ENCODE assay signal across 25 cellular contexts in the genomic region with DNA sequence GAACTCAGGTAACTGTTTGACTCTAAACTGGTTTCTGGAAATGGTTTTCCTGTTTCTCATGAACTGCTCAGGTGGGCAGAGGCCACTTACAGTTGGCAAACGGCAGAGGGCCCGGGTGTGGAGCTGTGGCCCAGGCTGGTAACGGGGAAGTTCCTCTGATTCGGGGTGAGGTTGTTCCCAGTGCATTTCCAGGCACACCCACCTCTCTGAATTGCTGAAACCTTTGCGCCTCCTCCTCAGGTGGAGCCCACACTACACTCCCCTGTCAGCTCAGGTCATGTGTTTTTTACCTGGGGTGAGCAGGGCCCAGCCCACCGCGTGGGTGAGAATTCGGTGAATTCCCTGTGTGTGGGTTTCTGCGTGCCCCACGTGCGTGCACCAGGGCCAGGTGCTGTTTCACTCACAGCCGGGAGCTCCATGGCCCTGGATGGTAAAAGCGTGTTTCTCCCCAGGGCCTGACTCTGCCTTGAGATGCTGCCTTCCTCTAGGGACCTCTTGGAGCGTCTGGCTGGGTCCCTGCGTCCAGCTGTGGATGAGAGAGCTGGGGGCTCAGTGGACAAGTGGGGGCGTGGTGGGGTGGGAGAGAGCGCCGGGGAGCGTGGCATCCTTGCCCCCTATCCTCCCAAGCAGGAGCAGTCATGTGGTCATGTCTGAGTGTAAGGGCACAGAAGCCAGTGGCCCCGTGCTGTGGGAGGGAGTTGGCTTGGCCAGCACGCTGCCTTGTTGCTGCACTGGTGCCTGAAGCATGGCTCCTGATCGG. TPM values are rescaled to one million over a fixed set of nuclear protein-coding genes. Genes with fewer than 3 reads are reported as not detected.
DNase-seq lines count a peak whose midpoint lies in the region; ATAC-seq, FAIRE-seq and TF ChIP-seq lines count a peak whose summit lies in the region.
"Had no signal": no experiment of that assay in that cellular context is flagged by ENCODE, and none has a peak within 500 bp of the region (broad histone marks: within the 10 kb centered on the region; RNA-seq: fewer than 3 reads in every experiment).

No MANE protein-coding gene starts in this region.

- no peak overlapping the region for H3K4me3 ChIP-seq in small intestine (ENCODE audit: low read depth in 1 of 2, low read length in 2 of 2)
- H3K4me3 ChIP-seq in MG63, result no peak overlapping the region
- H3K4me3 ChIP-seq: HAP-1 had no signal

- H3K4me3 Mint-ChIP-seq in activated CD4-positive, alpha-beta memory T cell treated with anti-CD3 and anti-CD28 coated beads, Interleukin-2, amount 10 ng/mL, durations not matched to agents 7 days and 5 days, result no peak overlapping the region
- H3K4me3 Mint-ChIP-seq: activated CD4-positive, alpha-beta T cell treated with anti-CD3 and anti-CD28 coated beads for 36 hours; activated naive CD8-positive, alpha-beta T cell; CD8-positive, alpha-beta T cell; naive thymus-derived CD8-positive, alpha-beta T cell; T-helper 1 cell treated with Interleukin-12 subunit alpha and Interleukin-12 subunit beta and Interleukin-4 antibody, amounts not matched to agents 30 μg/mL and 1 μg/mL, for 36 hours had no signal

- ATAC-seq in left lobe of liver, result no peak
- ATAC-seq: activated CD4-positive, alpha-beta T cell treated with anti-CD3 and anti-CD28 coated beads for 36 hours; CD8-positive, alpha-beta T cell; naive thymus-derived CD8-positive, alpha-beta T cell had no signal

- no peak overlapping the region for H3K27ac Mint-ChIP-seq in activated CD4-positive, alpha-beta memory T cell treated with anti-CD3 and anti-CD28 coated beads, Interleukin-2, amount 10 ng/mL, durations not matched to agents 7 days and 5 days
- H3K27ac Mint-ChIP-seq: activated CD4-positive, alpha-beta T cell treated with anti-CD3 and anti-CD28 coated beads for 36 hours; activated naive CD8-positive, alpha-beta T cell; CD8-positive, alpha-beta T cell; naive thymus-derived CD8-positive, alpha-beta T cell; T-helper 1 cell treated with Interleukin-12 subunit alpha and Interleukin-12 subunit beta and Interleukin-4 antibody, amounts not matched to agents 30 μg/mL and 1 μg/mL, for 36 hours had no signal

- peak; percentile 13 for DNase-seq in GM10266 (ENCODE audit: extremely low spot score)
- DNase-seq in SW480 (ENCODE audit: low spot score), result peak; percentile 46
- DNase-seq in left lobe of liver (ENCODE audit: low spot score), result peak; percentile 21
- peak; percentile 67 for DNase-seq in small intestine
- no peak for DNase-seq in MG63
- no peak for DNase-seq in activated CD4-positive, alpha-beta memory T cell treated with anti-CD3 and anti-CD28 coated beads, Interleukin-2, amount 10 ng/mL, durations not matched to agents 7 days and 5 days
- DNase-seq in mucosa of gallbladder (ENCODE audit: low spot score), result no peak
- DNase-seq: activated CD4-positive, alpha-beta T cell treated with anti-CD3 and anti-CD28 coated beads for 36 hours; CD8-positive, alpha-beta T cell; central memory CD4-positive, alpha-beta T cell; DMS 273 treated with DMSO at 0.1 percent for 48 hours; mesendoderm; naive thymus-derived CD8-positive, alpha-beta T cell; NCI-H1048; NCI-H1694 treated with DMSO at 0.1 percent for 48 hours; NCI-H2171 treated with DMSO at 0.1 percent for 48 hours; NCI-H526 treated with DMSO at 0.1 percent for 48 hours; stimulated activated CD4-positive, alpha-beta T cell treated with anti-CD3 and anti-CD28 coated beads, Interleukin-12 subunit alpha, Interleukin-12 subunit beta, amount 100 ng/mL, for 4 hours; stimulated activated CD4-positive, alpha-beta T cell treated with anti-CD3 and anti-CD28 coated beads, Interleukin-4, amount 100 ng/mL, for 4 hours; stimulated activated naive CD4-positive, alpha-beta T cell had no signal

- TF ChIP-seq CTCF in GM10266 (IDR thresholded peaks at IDR 0.05; ENCODE audit: control insufficient read depth, insufficient read depth, low read depth, missing control alignments), result no peak

- 61 to 74% (median 73%) methylated on average over 22 of the region's 22 CpGs for WGBS in small intestine, 3 donors

- POLR2A ChIA-PET in activated CD4-positive, alpha-beta memory T cell treated with anti-CD3 and anti-CD28 coated beads, Interleukin-2, amount 10 ng/mL, durations not matched to agents 7 days and 5 days (lab: Charles Lee), result no interaction called here

- H3K36me3 ChIP-seq in small intestine (ENCODE audit: control insufficient read depth in 2 of 2, insufficient read depth in 2 of 2, low read length in 2 of 2) (no peaks in the 10 kb centered on the region), MG63 (no peaks in the 10 kb centered on the region)
- H3K36me3 ChIP-seq: HAP-1 had no signal

- no peaks in the 10 kb centered on the region for H3K9me3 ChIP-seq in small intestine (ENCODE audit: control insufficient read depth, low read depth)
- H3K9me3 ChIP-seq in MG63, result no peaks in the 10 kb centered on the region
- H3K9me3 ChIP-seq: HAP-1 had no signal

- FAIRE-seq in small intestine (lab: Jason Lieb, UNC), result no peak
- FAIRE-seq: endothelial cell of umbilical vein, G401.6 had no signal

- H3K27me3 ChIP-seq in small intestine (ENCODE audit: control insufficient read depth in 2 of 2, insufficient read depth in 2 of 2, low read length in 2 of 2) (no peaks in the 10 kb centered on the region), MG63 (no peaks in the 10 kb centered on the region)

- H3K4me1 Mint-ChIP-seq in activated CD4-positive, alpha-beta memory T cell treated with anti-CD3 and anti-CD28 coated beads, Interleukin-2, amount 10 ng/mL, durations not matched to agents 7 days and 5 days, result no peaks in the 10 kb centered on the region
- H3K4me1 Mint-ChIP-seq: activated CD4-positive, alpha-beta T cell treated with anti-CD3 and anti-CD28 coated beads for 36 hours had no signal

- no peak overlapping the region for H3K27ac ChIP-seq in small intestine (ENCODE audit: low read depth in 1 of 2, low read length in 1 of 2)

- no peaks in the 10 kb centered on the region for H3K36me3 Mint-ChIP-seq in activated CD4-positive, alpha-beta memory T cell treated with anti-CD3 and anti-CD28 coated beads, Interleukin-2, amount 10 ng/mL, durations not matched to agents 7 days and 5 days (ENCODE audit: low read depth)
- H3K36me3 Mint-ChIP-seq: activated naive CD8-positive, alpha-beta T cell; CD8-positive, alpha-beta T cell; naive thymus-derived CD8-positive, alpha-beta T cell had no signal

- CTCF ChIA-PET in activated CD4-positive, alpha-beta memory T cell treated with anti-CD3 and anti-CD28 coated beads, Interleukin-2, amount 10 ng/mL, durations not matched to agents 7 days and 5 days (lab: Charles Lee), result interaction anchor here (1.3 kb wide), 1 partner anchor 88 kb away, joined by 3 read pairs; no protein-coding TSS in a partner anchor

- peaks cover 12% of the 10 kb centered on the region for H3K27me3 Mint-ChIP-seq in activated CD4-positive, alpha-beta memory T cell treated with anti-CD3 and anti-CD28 coated beads, Interleukin-2, amount 10 ng/mL, durations not matched to agents 7 days and 5 days

- no peaks in the 10 kb centered on the region for H3K9me3 Mint-ChIP-seq in activated CD4-positive, alpha-beta memory T cell treated with anti-CD3 and anti-CD28 coated beads, Interleukin-2, amount 10 ng/mL, durations not matched to agents 7 days and 5 days
- H3K9me3 Mint-ChIP-seq: CD8-positive, alpha-beta T cell; naive thymus-derived CD8-positive, alpha-beta T cell; T-helper 1 cell treated with Interleukin-12 subunit alpha and Interleukin-12 subunit beta and Interleukin-4 antibody, amounts not matched to agents 30 μg/mL and 1 μg/mL, for 36 hours had no signal

- no peaks in the 10 kb centered on the region for H3K4me1 ChIP-seq in small intestine (ENCODE audit: control insufficient read depth in 2 of 2, insufficient read depth in 1 of 2, low read depth in 1 of 2, low read length in 1 of 2)
- H3K4me1 ChIP-seq: HAP-1 had no signal

RNA-seq across cellular contexts. Expression of a gene that starts 33.5 kb away (rescaled TPM):
- total RNA-seq in left lobe of liver, result 8.9 TPM
- polyA plus RNA-seq in small intestine, result 10 to 100 TPM in 1 of 3 donors, 1 to 10 TPM in 2; 4.5 to 22.3 (median 5.1) TPM
- 130 and 166 TPM in 2 replicates for total RNA-seq in MG63 (2014; rRNA removed; shearing (Covaris generic); ENCODE audit: low replicate concordance)
- total RNA-seq in activated CD4-positive, alpha-beta memory T cell treated with anti-CD3 and anti-CD28 coated beads, Interleukin-2, amount 10 ng/mL, durations not matched to agents 7 days and 5 days, result 10 to 100 TPM; 68.7 to 71.4 TPM
- total RNA-seq in mucosa of gallbladder, result 119 TPM

Comparison
In these comparisons a context has a peak if more than half of its experiments do, and no peak if none do; other contexts are left out.
1. DNase-seq: peak in GM10266 (single experiment), SW480 (single experiment), left lobe of liver (single experiment) and small intestine (single experiment); none in MG63 (single experiment), activated CD4-positive, alpha-beta memory T cell treated with anti-CD3 and anti-CD28 coated beads, Interleukin-2, amount 10 ng/mL, durations not matched to agents 7 days and 5 days (single experiment) and mucosa of gallbladder (single experiment).